In the genomic region with DNA sequence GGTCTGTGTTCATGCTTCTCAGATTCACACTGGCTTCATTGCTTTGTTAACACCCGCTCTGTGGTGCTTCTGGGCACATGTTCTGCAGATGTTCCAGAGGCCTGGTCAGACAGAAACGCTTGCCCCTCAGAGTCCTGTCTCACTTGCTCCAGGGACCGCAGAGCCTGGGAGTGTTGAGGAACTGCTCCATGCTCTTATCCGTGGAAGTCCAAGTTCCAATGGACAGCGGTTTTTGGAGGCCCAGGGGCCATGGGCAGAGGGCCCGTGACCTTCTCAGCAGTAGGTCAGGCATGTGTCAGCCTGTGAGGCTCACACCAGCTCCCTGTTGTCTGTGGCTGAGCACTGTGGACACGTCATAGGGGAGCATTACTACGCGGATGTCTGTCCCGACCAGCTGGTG, we compare ENCODE assay signal across 24 cellular contexts.
DNase-seq lines count a peak whose midpoint lies in the region; ATAC-seq and TF ChIP-seq lines count a peak whose summit lies in the region.
"Had no signal": no experiment of that assay in that cellular context is flagged by ENCODE, and none has a peak within 500 bp of the region (broad histone marks: within the 10 kb centered on the region; RNA-seq: fewer than 3 reads in every experiment).

No MANE protein-coding gene starts in this region.

- no peaks in the 10 kb centered on the region for H3K36me3 Mint-ChIP-seq in stimulated activated naive B cell treated with anti-CD40 and anti-IgM and Interleukin-4, amounts not matched to agents 10 μg/mL and 1 μg/mL and 100 μg/mL, for 72 hours
- no peaks in the 10 kb centered on the region for H3K36me3 Mint-ChIP-seq in immature natural killer cell
- H3K36me3 Mint-ChIP-seq: CD14-positive monocyte; CD8-positive, alpha-beta memory T cell had no signal

- peaks cover 4 to 9% of the 10 kb centered on the region in 2 donors for H3K9me3 Mint-ChIP-seq in stimulated activated naive B cell treated with anti-CD40 and anti-IgM and Interleukin-4, amounts not matched to agents 10 μg/mL and 1 μg/mL and 100 μg/mL, for 72 hours
- H3K9me3 Mint-ChIP-seq in immature natural killer cell, result peaks cover 0 to 13% (median 2%) of the 10 kb centered on the region in 6 donors

- 77% methylated on average over 5 of the region's 10 CpGs for WGBS in esophagus muscularis mucosa

- H3K4me1 ChIP-seq in esophagus muscularis mucosa, result no peaks in the 10 kb centered on the region
- H3K4me1 ChIP-seq in vagina, result no peaks in the 10 kb centered on the region
- H3K4me1 ChIP-seq in foreskin keratinocyte, result no peaks in the 10 kb centered on the region
- H3K4me1 ChIP-seq: A549; BE2C; BLaER1 treated with 17β-estradiol and CSF1 and Interleukin-3, amounts not matched to agents 10 nM and 100 nM had no signal

- H3K4me3 Mint-ChIP-seq in stimulated activated naive B cell treated with anti-CD40 and anti-IgM and Interleukin-4, amounts not matched to agents 10 μg/mL and 1 μg/mL and 100 μg/mL, for 72 hours, result no peak overlapping the region
- no peak overlapping the region for H3K4me3 Mint-ChIP-seq in immature natural killer cell
- H3K4me3 Mint-ChIP-seq: CD14-positive monocyte; CD4-positive, alpha-beta T cell; CD8-positive, alpha-beta memory T cell; GM23338; H9 had no signal

- peak overlapping the region; percentile 62 for H3K27ac Mint-ChIP-seq in stimulated activated naive B cell treated with anti-CD40 and anti-IgM and Interleukin-4, amounts not matched to agents 10 μg/mL and 1 μg/mL and 100 μg/mL, for 72 hours
- H3K27ac Mint-ChIP-seq in immature natural killer cell, result no peak overlapping the region
- H3K27ac Mint-ChIP-seq: CD14-positive monocyte; CD4-positive, alpha-beta T cell; CD8-positive, alpha-beta memory T cell; GM23338; H9 had no signal

- H3K4me1 Mint-ChIP-seq in stimulated activated naive B cell treated with anti-CD40 and anti-IgM and Interleukin-4, amounts not matched to agents 10 μg/mL and 1 μg/mL and 100 μg/mL, for 72 hours, result no peaks in the 10 kb centered on the region
- no peaks in the 10 kb centered on the region for H3K4me1 Mint-ChIP-seq in immature natural killer cell
- H3K4me1 Mint-ChIP-seq: CD14-positive monocyte; CD8-positive, alpha-beta memory T cell had no signal

- H3K9me3 ChIP-seq in esophagus muscularis mucosa, result no peaks in the 10 kb centered on the region
- H3K9me3 ChIP-seq in vagina, result no peaks in the 10 kb centered on the region
- H3K9me3 ChIP-seq: A549, BE2C had no signal

- TF ChIP-seq EP300 in esophagus muscularis mucosa (IDR thresholded peaks at IDR 0.05), result no peak

- intact Hi-C loops in esophagus muscularis mucosa (cut with DNase I), result no loop called here
- intact Hi-C loops in vagina (cut with DNase I), result no loop called here

- H3K27ac ChIP-seq in esophagus muscularis mucosa (replicated peaks in 1 of 4) (no peak overlapping the region), vagina (no peak overlapping the region), foreskin keratinocyte (no peak overlapping the region)
- H3K27ac ChIP-seq: A549; BLaER1 treated with 17β-estradiol and CSF1 and Interleukin-3, amounts not matched to agents 10 nM and 100 nM had no signal

- peak; percentile 29 for DNase-seq in RPMI7951 (ENCODE audit: low read depth)
- DNase-seq in esophagus muscularis mucosa (ENCODE audit: extremely low spot score), result peak; percentile 90
- no peak for DNase-seq in stimulated activated naive B cell treated with anti-CD40 and anti-IgM and Interleukin-4, amounts not matched to agents 10 μg/mL and 1 μg/mL and 100 μg/mL, for 72 hours
- peak; percentile 52 to 60 for DNase-seq in vagina (ENCODE audit: extremely low spot score in 2 of 2)
- DNase-seq in immature natural killer cell, result no peak
- no peak for DNase-seq in foreskin keratinocyte
- no peak for DNase-seq in amniotic stem cell (lab: John Stamatoyannopoulos, UW)
- DNase-seq: 8988T; ACHN; AML-193; BE2C; CD4-positive, alpha-beta T cell; CD8-positive, alpha-beta memory T cell; DMS 273 treated with DMSO at 0.1 percent for 48 hours; DMS79; EL; GDM1; H9 had no signal

- TF ChIP-seq CTCF in esophagus muscularis mucosa (IDR thresholded peaks at IDR 0.05) (no peak), vagina (IDR thresholded peaks at IDR 0.05) (no peak), foreskin keratinocyte (conservative IDR thresholded peaks at IDR 0.05) (no peak)

- no peak overlapping the region for H3K4me3 ChIP-seq in esophagus muscularis mucosa
- H3K4me3 ChIP-seq in vagina, result no peak overlapping the region
- H3K4me3 ChIP-seq: A549; BLaER1 treated with 17β-estradiol and CSF1 and Interleukin-3, amounts not matched to agents 10 nM and 100 nM; GM12878; GM23338 had no signal

- H3K27me3 Mint-ChIP-seq in stimulated activated naive B cell treated with anti-CD40 and anti-IgM and Interleukin-4, amounts not matched to agents 10 μg/mL and 1 μg/mL and 100 μg/mL, for 72 hours, result no peaks in the 10 kb centered on the region
- peaks cover 0 to 2% (median 0%) of the 10 kb centered on the region in 3 donors for H3K27me3 Mint-ChIP-seq in immature natural killer cell (ENCODE audit: low read depth in 3 of 3)
- H3K27me3 Mint-ChIP-seq: CD4-positive, alpha-beta T cell; CD8-positive, alpha-beta memory T cell had no signal

- ATAC-seq in stimulated activated naive B cell treated with anti-CD40 and anti-IgM and Interleukin-4, amounts not matched to agents 10 μg/mL and 1 μg/mL and 100 μg/mL, for 72 hours (replicated peaks), result no peak
- ATAC-seq in foreskin keratinocyte, result no peak
- ATAC-seq: A549, GM12878, GM23338, HCT116 had no signal

- no peaks in the 10 kb centered on the region for H3K36me3 ChIP-seq in esophagus muscularis mucosa
- H3K36me3 ChIP-seq in vagina, result no peaks in the 10 kb centered on the region
- H3K36me3 ChIP-seq: BE2C; BLaER1 treated with 17β-estradiol and CSF1 and Interleukin-3, amounts not matched to agents 10 nM and 100 nM had no signal

- TF ChIP-seq POLR2A in esophagus muscularis mucosa (IDR thresholded peaks at IDR 0.05; ENCODE audit: low read depth) (no peak), vagina (IDR thresholded peaks at IDR 0.05) (no peak)

- H3K27me3 ChIP-seq in esophagus muscularis mucosa (no peaks in the 10 kb centered on the region), vagina (no peaks in the 10 kb centered on the region), foreskin keratinocyte (no peaks in the 10 kb centered on the region)
- H3K27me3 ChIP-seq: BE2C; BLaER1 treated with 17β-estradiol and CSF1 and Interleukin-3, amounts not matched to agents 10 nM and 100 nM had no signal

Comparison
In these comparisons a context has a peak if more than half of its experiments do, and no peak if none do; other contexts are left out.
1. DNase-seq: peak in RPMI7951 (single experiment), esophagus muscularis mucosa (single experiment) and vagina (2 of 2); none in stimulated activated naive B cell treated with anti-CD40 and anti-IgM and Interleukin-4, amounts not matched to agents 10 μg/mL and 1 μg/mL and 100 μg/mL, for 72 hours (single experiment), immature natural killer cell (0 of 3), foreskin keratinocyte (0 of 2) and amniotic stem cell (single experiment).